In genomic region chr3:178084938-178085816, GRCh38 we compare ENCODE assay signal across 8 cellular contexts.
A peak's percentile ranks its signal among the peaks of the same experiment; 100 is the strongest.
DNase-seq lines count a peak whose midpoint lies in the region; ATAC-seq and TF ChIP-seq lines count a peak whose summit lies in the region.

No MANE protein-coding gene starts in this region.

- intact Hi-C loops in CD4-positive, alpha-beta T cell (cut with DNase I, micrococcal nuclease), result loop anchor here in 1 of 2 experiments (10.0 kb wide), 1 partner anchor 80 kb away; no protein-coding TSS in a partner anchor

- peaks cover 5% of the 10 kb centered on the region for H3K4me1 ChIP-seq in fibroblast of lung (ENCODE audit: control insufficient read depth, extremely low read depth, insufficient read depth, low read length)
- H3K4me1 ChIP-seq in muscle layer of duodenum (ENCODE audit: control insufficient read depth in 1 of 2, insufficient read depth in 2 of 2, low read length in 2 of 2), result peaks cover 22 to 33% of the 10 kb centered on the region in 2 donors
- H3K4me1 ChIP-seq in suprapubic skin, result peaks cover 29% of the 10 kb centered on the region

- TF ChIP-seq POLR2A in suprapubic skin (IDR thresholded peaks at IDR 0.05), result no peak

- peak overlapping the region; percentile 18 for H2AFZ ChIP-seq in fibroblast of lung (ENCODE audit: low read length)

- no peaks in the 10 kb centered on the region for H3K9me3 Mint-ChIP-seq in CD4-positive, alpha-beta T cell

- H3K36me3 Mint-ChIP-seq in CD4-positive, alpha-beta T cell (ENCODE audit: low read depth), result no peaks in the 10 kb centered on the region

- no peak for TF ChIP-seq EP300 in suprapubic skin (IDR thresholded peaks at IDR 0.05)

- peak; percentile 14 to 69 (median 32) for DNase-seq in CD4-positive, alpha-beta T cell
- DNase-seq in NCI-H1694 (lab: John Stamatoyannopoulos, UW) (peak; percentile 90), fibroblast of lung (ENCODE audit: low read depth in 2 of 2) (peak; percentile 86 to 94), suprapubic skin (ENCODE audit: low spot score in 2 of 2) (peak; percentile 82 to 86)
- peak; percentile 7 to 16 for DNase-seq in activated CD4-positive, alpha-beta T cell treated with anti-CD3 and anti-CD28 coated beads for 4 hours
- no peak for DNase-seq in activated CD8-positive, alpha-beta memory T cell treated with anti-CD3 and anti-CD28 coated beads for 24 hours

- H3K4me3 Mint-ChIP-seq in CD4-positive, alpha-beta T cell, result peak overlapping the region; percentile 35

- no peaks in the 10 kb centered on the region for H4K20me1 ChIP-seq in fibroblast of lung (ENCODE audit: control insufficient read depth, extremely low read depth, insufficient read depth, low read length)

- POLR2A ChIA-PET in CD4-positive, alpha-beta T cell (lab: Charles Lee), result interaction anchor here (0.6 to 1.1 kb wide), 5 partner anchors 22 to 1050 kb away, joined by 3 to 6 read pairs (median 3); no protein-coding TSS in a partner anchor

- H3K4me3 ChIP-seq in fibroblast of lung (replicated peaks in 1 of 4; ENCODE audit: control extremely low read depth in 1 of 4, insufficient read depth in 1 of 4, low read depth in 3 of 4, low read length in 4 of 4), result no peak overlapping the region
- H3K4me3 ChIP-seq in muscle layer of duodenum (ENCODE audit: low read depth in 1 of 2, low read length in 2 of 2), result peak overlapping the region in 1 of 2 donors; percentile 10
- H3K4me3 ChIP-seq in suprapubic skin, result no peak overlapping the region

- no peak overlapping the region for H3K4me2 ChIP-seq in fibroblast of lung (ENCODE audit: extremely low read depth, insufficient read depth, low read length)

- CTCF ChIA-PET in CD4-positive, alpha-beta T cell (lab: Charles Lee), result no interaction called here

- H3K9ac ChIP-seq in fibroblast of lung (ENCODE audit: insufficient read depth, low read length), result no peak overlapping the region

- H3K79me2 ChIP-seq in fibroblast of lung (ENCODE audit: control insufficient read depth, insufficient read depth, low read length), result no peaks in the 10 kb centered on the region

- WGBS in suprapubic skin, result 19% methylated on average over 6 of the region's 6 CpGs

- no peaks in the 10 kb centered on the region for H3K9me3 ChIP-seq in CD4-positive, alpha-beta T cell (ENCODE audit: control insufficient read depth, low read length)
- H3K9me3 ChIP-seq in fibroblast of lung (ENCODE audit: control insufficient read depth, insufficient read depth, low read depth, low read length) (no peaks in the 10 kb centered on the region), muscle layer of duodenum (ENCODE audit: control insufficient read depth in 1 of 2, low read length in 2 of 2) (no peaks in the 10 kb centered on the region), suprapubic skin (no peaks in the 10 kb centered on the region)

- H3K4me1 Mint-ChIP-seq in CD4-positive, alpha-beta T cell (ENCODE audit: low read depth), result peaks cover 54% of the 10 kb centered on the region

- H3K36me3 ChIP-seq in fibroblast of lung (ENCODE audit: control insufficient read depth, insufficient read depth, low read length) (no peaks in the 10 kb centered on the region), muscle layer of duodenum (ENCODE audit: control insufficient read depth in 1 of 2, insufficient read depth in 2 of 2, low read length in 2 of 2) (no peaks in the 10 kb centered on the region), suprapubic skin (no peaks in the 10 kb centered on the region)

- H3K27ac ChIP-seq in CD4-positive, alpha-beta T cell (ENCODE audit: low read depth, low read length), result no peak overlapping the region
- H3K27ac ChIP-seq in fibroblast of lung (ENCODE audit: insufficient read depth, low read length), result no peak overlapping the region
- H3K27ac ChIP-seq in muscle layer of duodenum (ENCODE audit: low read length), result peak overlapping the region; percentile 50
- peak overlapping the region; percentile 18 for H3K27ac ChIP-seq in suprapubic skin

- ATAC-seq in CD4-positive, alpha-beta T cell (ENCODE audit: poor library complexity), result peak; percentile 97
- ATAC-seq in GM18909 (IDR thresholded peaks at IDR 0.05; ENCODE audit: poor library complexity, unreplicated experiment), result no peak

- no peaks in the 10 kb centered on the region for H3K27me3 Mint-ChIP-seq in CD4-positive, alpha-beta T cell

- no peak for TF ChIP-seq CTCF in CD4-positive, alpha-beta T cell (IDR thresholded peaks at IDR 0.05)
- no peak for TF ChIP-seq CTCF in fibroblast of lung (conservative IDR thresholded peaks at IDR 0.05 in 1 of 2, IDR thresholded peaks at IDR 0.05 in 1 of 2; ENCODE audit: low read depth in 1 of 2, low read length in 2 of 2)
- TF ChIP-seq CTCF in suprapubic skin (IDR thresholded peaks at IDR 0.05), result no peak

- no peaks in the 10 kb centered on the region for H3K27me3 ChIP-seq in CD4-positive, alpha-beta T cell (ENCODE audit: control insufficient read depth, insufficient read depth, low read length)
- H3K27me3 ChIP-seq in fibroblast of lung (ENCODE audit: control insufficient read depth, insufficient read depth, low read length), result no peaks in the 10 kb centered on the region
- H3K27me3 ChIP-seq in muscle layer of duodenum (ENCODE audit: low read depth, low read length), result no peaks in the 10 kb centered on the region
- no peaks in the 10 kb centered on the region for H3K27me3 ChIP-seq in suprapubic skin

- H3K27ac Mint-ChIP-seq in CD4-positive, alpha-beta T cell, result peak overlapping the region; percentile 64

Comparison
In these comparisons a context has a peak if more than half of its experiments do, and no peak if none do; other contexts are left out.
1. H3K27ac ChIP-seq: peak in muscle layer of duodenum (single experiment) and suprapubic skin (single experiment); none in CD4-positive, alpha-beta T cell (single experiment) and fibroblast of lung (single experiment).